16 cellular contexts compared by ENCODE assay signal in the genomic region with DNA sequence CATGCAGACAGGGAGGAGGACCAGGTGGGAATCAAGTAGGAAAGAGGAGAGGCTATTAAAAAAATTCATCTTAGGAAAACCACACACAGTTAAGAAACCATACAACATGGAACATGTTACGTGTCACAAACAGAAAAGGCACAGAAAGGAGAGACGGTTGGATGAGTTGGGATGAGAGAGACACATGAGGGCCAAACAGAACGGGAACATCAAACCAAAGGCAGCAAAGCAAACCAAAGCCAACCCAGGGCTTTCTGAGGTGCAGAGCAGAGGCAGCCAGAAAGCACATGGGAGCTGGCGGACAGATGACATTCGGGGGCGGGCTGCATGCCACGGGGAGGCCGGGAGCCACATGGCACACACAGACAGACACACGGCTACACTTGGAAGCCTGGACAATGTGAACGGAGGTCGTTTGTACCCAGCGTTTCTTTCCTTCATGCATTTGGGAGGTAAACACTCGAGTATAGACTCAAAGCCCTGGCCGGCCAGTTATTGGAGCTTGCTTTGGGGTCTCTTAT. TPM values are rescaled to one million over a fixed set of nuclear protein-coding genes. Genes with fewer than 3 reads are reported as not detected.
A peak's percentile ranks its signal among the peaks of the same experiment; 100 is the strongest.
DNase-seq lines count a peak whose midpoint lies in the region; ATAC-seq and TF ChIP-seq lines count a peak whose summit lies in the region.
"Had no signal": no experiment of that assay in that cellular context is flagged by ENCODE, and none has a peak within 500 bp of the region (broad histone marks: within the 10 kb centered on the region; RNA-seq: fewer than 3 reads in every experiment).

No MANE protein-coding gene starts in this region.

- no peaks in the 10 kb centered on the region for H3K36me3 ChIP-seq in gastrocnemius medialis

- no peaks in the 10 kb centered on the region for H3K4me1 Mint-ChIP-seq in activated T-cell treated with anti-CD3 and anti-CD28 coated beads, Interleukin-2, amount 50 U/mL, for 72 hours (ENCODE audit: low read depth)

- ATAC-seq in gastrocnemius medialis = peak in 1 of 2 donors; percentile 29
- no peak for ATAC-seq in activated T-cell treated with anti-CD3 and anti-CD28 coated beads, Interleukin-2, amount 50 U/mL, for 72 hours (replicated peaks in 1 of 2)
- ATAC-seq in GM18858 (IDR thresholded peaks at IDR 0.05; ENCODE audit: unreplicated experiment) = no peak
- ATAC-seq in HG02885 (IDR thresholded peaks at IDR 0.05; ENCODE audit: poor library complexity, unreplicated experiment) = no peak
- ATAC-seq: GM23338 had no signal

- peak overlapping the region; percentile 15 to 71 (median 49) for H3K27ac ChIP-seq in gastrocnemius medialis
- H3K27ac ChIP-seq: BLaER1 treated with 17β-estradiol and CSF1 and Interleukin-3, amounts not matched to agents 10 nM and 100 nM had no signal

- no peaks in the 10 kb centered on the region for H3K9me3 ChIP-seq in gastrocnemius medialis
- H3K9me3 ChIP-seq: BLaER1 treated with 17β-estradiol and CSF1 and Interleukin-3, amounts not matched to agents 10 nM and 100 nM had no signal

- intact Hi-C loops in gastrocnemius medialis (cut with DNase I; ENCODE audit: low total_unique reads) = no loop called here

- no peak for TF ChIP-seq POLR2A in gastrocnemius medialis (IDR thresholded peaks at IDR 0.05)

- TF ChIP-seq CTCF in gastrocnemius medialis (IDR thresholded peaks at IDR 0.05 in 4 of 5, conservative IDR thresholded peaks at IDR 0.05 in 1 of 5) = no peak

- H3K9me3 Mint-ChIP-seq in activated T-cell treated with anti-CD3 and anti-CD28 coated beads, Interleukin-2, amount 50 U/mL, for 72 hours = no peaks in the 10 kb centered on the region
- H3K9me3 Mint-ChIP-seq: CD4-positive, alpha-beta T cell; GM23338; H9 had no signal

- H3K27me3 ChIP-seq in gastrocnemius medialis = no peaks in the 10 kb centered on the region
- H3K27me3 ChIP-seq: BLaER1 treated with 17β-estradiol and CSF1 and Interleukin-3, amounts not matched to agents 10 nM and 100 nM had no signal

- H3K4me1 ChIP-seq in gastrocnemius medialis = peaks cover 19 to 22% of the 10 kb centered on the region in 2 donors

- H3K4me3 Mint-ChIP-seq in activated T-cell treated with anti-CD3 and anti-CD28 coated beads, Interleukin-2, amount 50 U/mL, for 72 hours = no peak overlapping the region
- H3K4me3 Mint-ChIP-seq: CD4-positive, alpha-beta T cell; GM23338; H9 had no signal

- peak; percentile 45 for DNase-seq in G401 (ENCODE audit: low spot score)
- peak; percentile 37 for DNase-seq in cerebellar cortex (ENCODE audit: low spot score)
- DNase-seq in medulla oblongata (ENCODE audit: extremely low spot score) = peak; percentile 12
- peak in 1 of 2 donors; percentile 65 for DNase-seq in gastrocnemius medialis
- DNase-seq in activated T-cell treated with anti-CD3 and anti-CD28 coated beads, Interleukin-2, amount 50 U/mL, for 72 hours = no peak
- DNase-seq: 8988T; ACHN; Calu3; CD4-positive, alpha-beta T cell; DMS 273 treated with DMSO at 0.1 percent for 48 hours had no signal

- no peak overlapping the region for H3K4me3 ChIP-seq in gastrocnemius medialis
- H3K4me3 ChIP-seq: BLaER1 treated with 17β-estradiol and CSF1 and Interleukin-3, amounts not matched to agents 10 nM and 100 nM; GM23338 had no signal

- in situ Hi-C loops in G401 (cut with HindIII; ENCODE audit: low sequenced_read_pairs) = no loop called here
- in situ Hi-C loops in gastrocnemius medialis (cut with MboI; ENCODE audit: low sequenced_read_pairs in 4 of 4) = no loop called here

- H3K27me3 Mint-ChIP-seq in activated T-cell treated with anti-CD3 and anti-CD28 coated beads, Interleukin-2, amount 50 U/mL, for 72 hours (ENCODE audit: low read depth) = peaks cover 60% of the 10 kb centered on the region

- no peaks in the 10 kb centered on the region for H3K36me3 Mint-ChIP-seq in activated T-cell treated with anti-CD3 and anti-CD28 coated beads, Interleukin-2, amount 50 U/mL, for 72 hours (ENCODE audit: insufficient read depth in 2 of 2)

- no peak overlapping the region for H3K27ac Mint-ChIP-seq in activated T-cell treated with anti-CD3 and anti-CD28 coated beads, Interleukin-2, amount 50 U/mL, for 72 hours
- H3K27ac Mint-ChIP-seq: CD4-positive, alpha-beta T cell; GM23338; H9 had no signal

RNA-seq across cellular contexts. Expression of gene SEC13, which starts 8.6 kb away (rescaled TPM):
- total RNA-seq in G401 (2014; rRNA removed; shearing (Covaris generic)) = 147 and 148 TPM in 2 replicates
- 100 to 1,000 TPM in 3 of 4 donors, 10 to 100 TPM in 1; 96.1 to 119 (median 111) TPM for total RNA-seq in gastrocnemius medialis
- 10 to 100 TPM; 84.0 to 88.5 TPM for total RNA-seq in activated T-cell treated with anti-CD3 and anti-CD28 coated beads, Interleukin-2, amount 50 U/mL, for 72 hours

RNA-seq across cellular contexts. Expression of gene GHRL, which starts 36.8 kb away (rescaled TPM):
- total RNA-seq in G401 (2014; rRNA removed; shearing (Covaris generic)) = not detected in 2 replicates
- not detected for total RNA-seq in gastrocnemius medialis
- total RNA-seq in activated T-cell treated with anti-CD3 and anti-CD28 coated beads, Interleukin-2, amount 50 U/mL, for 72 hours = 1 to 10 TPM in 1 of 2 donors, under 1 TPM in 1; 0.43 to 1.3 TPM
- total RNA-seq: Daoy, GM23338 had no signal

Comparison
In these comparisons a context has a peak if more than half of its experiments do, and no peak if none do; other contexts are left out.
1. DNase-seq: peak in G401 (single experiment), cerebellar cortex (single experiment) and medulla oblongata (single experiment); none in activated T-cell treated with anti-CD3 and anti-CD28 coated beads, Interleukin-2, amount 50 U/mL, for 72 hours (0 of 2).